Comparison of ENCODE assay signal across 26 cellular contexts in genomic region chr16:83660282-83660681, GRCh38.
"Had no signal": no experiment of that assay in that cellular context is flagged by ENCODE, and none has a peak within 500 bp of the region (broad histone marks: within the 10 kb centered on the region; RNA-seq: fewer than 3 reads in every experiment).

No MANE protein-coding gene starts in this region.

- ATAC-seq: stimulated activated effector memory CD8-positive, alpha-beta T cell treated with anti-CD3 and anti-CD28 coated beads, Interleukin-12 subunit alpha, Interleukin-12 subunit beta, amount 100 ng/mL, for 72 hours; stimulated activated memory B cell treated with anti-CD40 and anti-IgM and Interleukin-4, amounts not matched to agents 10 μg/mL and 1 μg/mL and 100 μg/mL, for 72 hours; stimulated activated naive B cell treated with anti-CD40 and anti-IgM and Interleukin-4, amounts not matched to agents 10 μg/mL and 1 μg/mL and 100 μg/mL, for 72 hours; stimulated activated naive CD8-positive, alpha-beta T cell treated with anti-CD3 and anti-CD28 coated beads, Interleukin-15, amount 100 ng/mL, for 72 hours; stimulated activated naive CD8-positive, alpha-beta T cell treated with anti-CD3 and anti-CD28 coated beads, Interleukin-15, Interleukin-2, amounts not matched to agents 100 U/mL and 50 U/mL, for 24 hours; upper lobe of right lung had no signal

- DNase-seq: stimulated activated CD4-positive, alpha-beta T cell treated with anti-CD3 and anti-CD28 coated beads, Interleukin-2, amount 100 ng/mL, for 48 hours; stimulated activated CD4-positive, alpha-beta T cell treated with anti-CD3 and anti-CD28 coated beads, Interleukin-4, amount 100 ng/mL, for 1 hour; stimulated activated CD4-positive, alpha-beta T cell treated with anti-CD3 and anti-CD28 coated beads, Interleukin-4, amount 100 ng/mL, for 24 hours; stimulated activated CD4-positive, alpha-beta T cell treated with anti-CD3 and anti-CD28 coated beads, Interleukin-4, amount 100 ng/mL, for 4 hours; stimulated activated CD8-positive, alpha-beta memory T cell treated with anti-CD3 and anti-CD28 coated beads, Interleukin-4, amount 100 ng/mL, for 48 hours; stimulated activated naive B cell treated with anti-CD40 and anti-IgM and Interleukin-4, amounts not matched to agents 10 μg/mL and 1 μg/mL and 100 μg/mL, for 72 hours; stimulated activated naive CD4-positive, alpha-beta T cell; stimulated activated naive CD4-positive, alpha-beta T cell treated with Interleukin-2 at 50 U/mL for 16 hours; stimulated activated naive CD8-positive, alpha-beta T cell treated with anti-CD3 and anti-CD28 coated beads, Interleukin-15, amount 100 ng/mL, for 72 hours; stimulated activated naive CD8-positive, alpha-beta T cell treated with anti-CD3 and anti-CD28 coated beads, Interleukin-15, Interleukin-2, amounts not matched to agents 100 U/mL and 50 U/mL, for 24 hours; stomach; substantia nigra; testis; thyroid gland; tibial artery; transverse colon; trophoblast cell; upper lobe of left lung; upper lobe of right lung; uterus had no signal

- H3K27ac ChIP-seq: stomach, suprapubic skin, testis, thoracic aorta, thyroid gland, tibial artery, tibial nerve, transverse colon, upper lobe of left lung, upper lobe of right lung, uterus, vagina had no signal

- H3K27me3 ChIP-seq: stomach, suprapubic skin, testis, thyroid gland, tibial artery, tibial nerve, transverse colon, upper lobe of left lung, upper lobe of right lung, uterus, vagina had no signal

- H3K36me3 ChIP-seq: stomach, suprapubic skin, thoracic aorta, thyroid gland, tibial artery, tibial nerve, transverse colon, upper lobe of left lung, upper lobe of right lung, uterus, vagina had no signal

- H3K4me1 ChIP-seq: stomach, suprapubic skin, testis, thyroid gland, tibial artery, tibial nerve, transverse colon, upper lobe of left lung, upper lobe of right lung, uterus, vagina had no signal

- H3K9me3 ChIP-seq: suprapubic skin, testis, thyroid gland, tibial artery, transverse colon, upper lobe of left lung, upper lobe of right lung, uterus, vagina had no signal

- H3K4me3 ChIP-seq: stomach, suprapubic skin, testis, thoracic aorta, thyroid gland, tibial artery, tibial nerve, transverse colon, upper lobe of left lung, upper lobe of right lung, uterus, vagina had no signal
